In the genomic region with DNA sequence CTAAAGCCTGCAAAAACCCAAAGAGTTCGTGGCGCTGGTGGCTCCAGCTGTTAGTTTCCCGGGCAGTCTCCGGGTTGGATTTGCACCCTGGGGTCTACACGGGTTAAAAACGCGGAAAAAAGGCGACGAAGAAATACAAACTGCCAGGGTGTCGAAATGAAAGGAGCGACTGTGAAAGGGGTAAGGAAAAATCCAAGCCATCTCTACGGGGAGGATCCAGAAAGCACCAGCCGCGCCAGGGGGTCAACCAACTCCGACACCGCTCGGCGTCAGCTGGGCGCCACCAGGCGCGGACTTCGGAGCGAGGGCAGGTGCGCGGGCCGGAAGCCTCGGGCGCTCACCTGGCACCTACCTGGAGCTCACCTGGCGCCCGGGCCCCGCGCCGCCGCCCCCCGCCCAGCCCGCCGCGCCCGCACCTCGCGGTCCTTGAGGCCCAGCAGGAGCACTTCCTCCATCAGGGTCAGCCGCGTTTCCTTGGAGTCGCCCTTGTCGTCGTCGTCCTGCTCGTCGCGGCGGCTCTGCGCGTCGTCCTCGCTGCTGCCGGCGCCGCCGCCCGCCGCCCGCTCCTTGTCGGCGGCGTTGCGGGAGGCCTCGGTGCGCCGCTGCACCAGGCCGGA, we compare ENCODE assay signal across 2 cellular contexts.
TF ChIP-seq lines count a peak whose summit lies in the region.

No MANE protein-coding gene starts in this region.

TF ChIP-seq in HEK293, 187 proteins besides CTCF, POLR2A, EP300 and RAD21 (continued from another document and continues in another):
- no peak for TF ChIP-seq ZNF280C (tag by site-specific recombination; IDR thresholded peaks at IDR 0.05)
- TF ChIP-seq ZNF311 (tag by site-specific recombination; IDR thresholded peaks at IDR 0.05; ENCODE audit: borderline replicate concordance) = no peak
- no peak for TF ChIP-seq ZNF610 (tag by site-specific recombination; IDR thresholded peaks at IDR 0.05; ENCODE audit: borderline replicate concordance)
- no peak for TF ChIP-seq ZNF132 (tag by site-specific recombination; IDR thresholded peaks at IDR 0.05; ENCODE audit: borderline replicate concordance)
- TF ChIP-seq, protein P1, sequence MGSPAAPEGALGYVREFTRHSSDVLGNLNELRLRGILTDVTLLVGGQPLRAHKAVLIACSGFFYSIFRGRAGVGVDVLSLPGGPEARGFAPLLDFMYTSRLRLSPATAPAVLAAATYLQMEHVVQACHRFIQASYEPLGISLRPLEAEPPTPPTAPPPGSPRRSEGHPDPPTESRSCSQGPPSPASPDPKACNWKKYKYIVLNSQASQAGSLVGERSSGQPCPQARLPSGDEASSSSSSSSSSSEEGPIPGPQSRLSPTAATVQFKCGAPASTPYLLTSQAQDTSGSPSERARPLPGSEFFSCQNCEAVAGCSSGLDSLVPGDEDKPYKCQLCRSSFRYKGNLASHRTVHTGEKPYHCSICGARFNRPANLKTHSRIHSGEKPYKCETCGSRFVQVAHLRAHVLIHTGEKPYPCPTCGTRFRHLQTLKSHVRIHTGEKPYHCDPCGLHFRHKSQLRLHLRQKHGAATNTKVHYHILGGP (tag by site-specific recombination; IDR thresholded peaks at IDR 0.05) = no peak
- peak; percentile 87 for TF ChIP-seq GLIS2 (tag by site-specific recombination; IDR thresholded peaks at IDR 0.05)
- TF ChIP-seq ZNF292 (tag by site-specific recombination; IDR thresholded peaks at IDR 0.05; ENCODE audit: borderline replicate concordance, low read depth) = no peak
- TF ChIP-seq KLF7 (tag by site-specific recombination; IDR thresholded peaks at IDR 0.05; ENCODE audit: borderline replicate concordance) = no peak
- no peak for TF ChIP-seq WT1 (tag by site-specific recombination; IDR thresholded peaks at IDR 0.05)
- TF ChIP-seq ZNF571 (tag by site-specific recombination; IDR thresholded peaks at IDR 0.05) = no peak
- TF ChIP-seq, protein P2, sequence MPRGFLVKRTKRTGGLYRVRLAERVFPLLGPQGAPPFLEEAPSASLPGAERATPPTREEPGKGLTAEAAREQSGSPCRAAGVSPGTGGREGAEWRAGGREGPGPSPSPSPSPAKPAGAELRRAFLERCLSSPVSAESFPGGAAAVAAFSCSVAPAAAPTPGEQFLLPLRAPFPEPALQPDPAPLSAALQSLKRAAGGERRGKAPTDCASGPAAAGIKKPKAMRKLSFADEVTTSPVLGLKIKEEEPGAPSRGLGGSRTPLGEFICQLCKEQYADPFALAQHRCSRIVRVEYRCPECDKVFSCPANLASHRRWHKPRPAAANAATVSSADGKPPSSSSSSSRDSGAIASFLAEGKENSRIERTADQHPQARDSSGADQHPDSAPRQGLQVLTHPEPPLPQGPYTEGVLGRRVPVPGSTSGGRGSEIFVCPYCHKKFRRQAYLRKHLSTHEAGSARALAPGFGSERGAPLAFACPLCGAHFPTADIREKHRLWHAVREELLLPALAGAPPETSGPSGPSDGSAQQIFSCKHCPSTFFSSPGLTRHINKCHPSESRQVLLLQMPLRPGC (tag by site-specific recombination; IDR thresholded peaks at IDR 0.05) = 0 out of 2 replicates have a peak, but pooled peaks have one; percentile 13
- no peak for TF ChIP-seq ZNF23 (tag by site-specific recombination; IDR thresholded peaks at IDR 0.05; ENCODE audit: borderline replicate concordance)
- 0 out of 2 replicates have a peak, but pooled peaks have one; percentile 52 for TF ChIP-seq ZNF24 (tag by site-specific recombination; IDR thresholded peaks at IDR 0.05)
- TF ChIP-seq ZNF514 (tag by site-specific recombination; IDR thresholded peaks at IDR 0.05) = no peak
- no peak for TF ChIP-seq ZNF555 (tag by site-specific recombination; conservative IDR thresholded peaks at IDR 0.05)
- no peak for TF ChIP-seq ZNF354C (tag by site-specific recombination; IDR thresholded peaks at IDR 0.05; ENCODE audit: borderline replicate concordance, low read depth)

TF ChIP-seq in SK-N-SH, 30 proteins besides CTCF, POLR2A, EP300 and RAD21 (continued from another document):
- TF ChIP-seq, protein P3, sequence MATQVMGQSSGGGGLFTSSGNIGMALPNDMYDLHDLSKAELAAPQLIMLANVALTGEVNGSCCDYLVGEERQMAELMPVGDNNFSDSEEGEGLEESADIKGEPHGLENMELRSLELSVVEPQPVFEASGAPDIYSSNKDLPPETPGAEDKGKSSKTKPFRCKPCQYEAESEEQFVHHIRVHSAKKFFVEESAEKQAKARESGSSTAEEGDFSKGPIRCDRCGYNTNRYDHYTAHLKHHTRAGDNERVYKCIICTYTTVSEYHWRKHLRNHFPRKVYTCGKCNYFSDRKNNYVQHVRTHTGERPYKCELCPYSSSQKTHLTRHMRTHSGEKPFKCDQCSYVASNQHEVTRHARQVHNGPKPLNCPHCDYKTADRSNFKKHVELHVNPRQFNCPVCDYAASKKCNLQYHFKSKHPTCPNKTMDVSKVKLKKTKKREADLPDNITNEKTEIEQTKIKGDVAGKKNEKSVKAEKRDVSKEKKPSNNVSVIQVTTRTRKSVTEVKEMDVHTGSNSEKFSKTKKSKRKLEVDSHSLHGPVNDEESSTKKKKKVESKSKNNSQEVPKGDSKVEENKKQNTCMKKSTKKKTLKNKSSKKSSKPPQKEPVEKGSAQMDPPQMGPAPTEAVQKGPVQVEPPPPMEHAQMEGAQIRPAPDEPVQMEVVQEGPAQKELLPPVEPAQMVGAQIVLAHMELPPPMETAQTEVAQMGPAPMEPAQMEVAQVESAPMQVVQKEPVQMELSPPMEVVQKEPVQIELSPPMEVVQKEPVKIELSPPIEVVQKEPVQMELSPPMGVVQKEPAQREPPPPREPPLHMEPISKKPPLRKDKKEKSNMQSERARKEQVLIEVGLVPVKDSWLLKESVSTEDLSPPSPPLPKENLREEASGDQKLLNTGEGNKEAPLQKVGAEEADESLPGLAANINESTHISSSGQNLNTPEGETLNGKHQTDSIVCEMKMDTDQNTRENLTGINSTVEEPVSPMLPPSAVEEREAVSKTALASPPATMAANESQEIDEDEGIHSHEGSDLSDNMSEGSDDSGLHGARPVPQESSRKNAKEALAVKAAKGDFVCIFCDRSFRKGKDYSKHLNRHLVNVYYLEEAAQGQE (IDR thresholded peaks at IDR 0.05; ENCODE audit: low read depth, low read length) = no peak
- no peak for TF ChIP-seq FOSL2 (IDR thresholded peaks at IDR 0.05; ENCODE audit: borderline replicate concordance, low read depth)
